In genomic region chr17:75410141-75410540, GRCh38 we compare ENCODE assay signal across 30 cellular contexts.
"Had no signal": no experiment of that assay in that cellular context is flagged by ENCODE, and none has a peak within 500 bp of the region (broad histone marks: within the 10 kb centered on the region; RNA-seq: fewer than 3 reads in every experiment).

No MANE protein-coding gene starts in this region.

- DNase-seq: activated CD4-positive, alpha-beta T cell treated with anti-CD3 and anti-CD28 coated beads, Interleukin-2, amount 50 U/mL, for 48 hours; activated CD4-positive, CD25-positive, alpha-beta regulatory T cell; activated gamma-delta T cell; activated naive CD4-positive, alpha-beta T cell treated with anti-CD3 and anti-CD28 coated beads, Interleukin-2, amount 10 ng/mL, durations not matched to agents 7 days and 5 days; activated naive CD8-positive, alpha-beta T cell treated with anti-CD3 and anti-CD28 coated beads, Interleukin-2, amount 50 U/mL, for 24 hours; activated T-cell treated with anti-CD3 and anti-CD28 coated beads for 4 hours; activated T-cell treated with anti-CD3 and anti-CD28 coated beads, Interleukin-2, amount 50 U/mL, for 48 hours; amniotic stem cell; body of pancreas; central memory CD4-positive, alpha-beta T cell; Karpas-422; MM.1S; NCI-H1105; NCI-H1436; NCI-H1694 treated with DMSO at 0.1 percent for 48 hours; NCI-H2081; NCI-H446; NCI-H524; PC-3; SHP77; SW 1271; T-helper 2 cell; T1000 had no signal

- H3K4me3 Mint-ChIP-seq: activated naive CD4-positive, alpha-beta T cell treated with anti-CD3 and anti-CD28 coated beads, Interleukin-2, amount 10 ng/mL, durations not matched to agents 7 days and 5 days; activated naive CD8-positive, alpha-beta T cell treated with anti-CD3 and anti-CD28 coated beads, Interleukin-2, amount 50 U/mL, for 24 hours; activated T-helper 17 cell treated with anti-CD3 and anti-CD28 coated beads, Interleukin-2, amount 50 U/mL, for 72 hours had no signal

- ATAC-seq: activated naive CD8-positive, alpha-beta T cell treated with anti-CD3 and anti-CD28 coated beads, Interleukin-2, amount 50 U/mL, for 24 hours; activated T-helper 17 cell treated with anti-CD3 and anti-CD28 coated beads, Interleukin-2, amount 50 U/mL, for 72 hours; body of pancreas; HepG2; K562; PC-3; SK-N-SH treated with all-trans-retinoic acid at 6 μM for 48 hours had no signal

- H3K27ac ChIP-seq: ascending aorta, body of pancreas, SJSA1, VCaP had no signal

- H3K4me3 ChIP-seq: ascending aorta, body of pancreas, K562, SJSA1 had no signal

- H3K27ac Mint-ChIP-seq: activated naive CD4-positive, alpha-beta T cell treated with anti-CD3 and anti-CD28 coated beads, Interleukin-2, amount 10 ng/mL, durations not matched to agents 7 days and 5 days; activated naive CD8-positive, alpha-beta T cell treated with anti-CD3 and anti-CD28 coated beads, Interleukin-2, amount 50 U/mL, for 24 hours; activated T-helper 17 cell treated with anti-CD3 and anti-CD28 coated beads, Interleukin-2, amount 50 U/mL, for 72 hours had no signal

- H3K36me3 Mint-ChIP-seq: activated naive CD4-positive, alpha-beta T cell treated with anti-CD3 and anti-CD28 coated beads, Interleukin-2, amount 10 ng/mL, durations not matched to agents 7 days and 5 days had no signal

- H3K9me3 Mint-ChIP-seq: activated naive CD4-positive, alpha-beta T cell treated with anti-CD3 and anti-CD28 coated beads, Interleukin-2, amount 10 ng/mL, durations not matched to agents 7 days and 5 days; activated naive CD8-positive, alpha-beta T cell treated with anti-CD3 and anti-CD28 coated beads, Interleukin-2, amount 50 U/mL, for 24 hours; activated T-helper 17 cell treated with anti-CD3 and anti-CD28 coated beads, Interleukin-2, amount 50 U/mL, for 72 hours had no signal
